In genomic region chr5:1516615-1517601, GRCh38 we compare ENCODE assay signal across 10 cellular contexts. TPM values are rescaled to one million over a fixed set of nuclear protein-coding genes. Genes with fewer than 3 reads are reported as not detected.
DNase-seq lines count a peak whose midpoint lies in the region; ATAC-seq and TF ChIP-seq lines count a peak whose summit lies in the region.
"Had no signal": no experiment of that assay in that cellular context is flagged by ENCODE, and none has a peak within 500 bp of the region (broad histone marks: within the 10 kb centered on the region; RNA-seq: fewer than 3 reads in every experiment).

No MANE protein-coding gene starts in this region.

- H3K27ac ChIP-seq in left ventricle myocardium inferior (replicated peaks) = no peak overlapping the region
- peak overlapping the region; percentile 35 to 98 (median 76) for H3K27ac ChIP-seq in spleen

- H3K36me3 ChIP-seq in left ventricle myocardium inferior = peaks cover 22% of the 10 kb centered on the region
- H3K36me3 ChIP-seq in spleen = peaks cover 0 to 91% (median 43%) of the 10 kb centered on the region in 6 donors

- no peaks in the 10 kb centered on the region for H3K27me3 Mint-ChIP-seq in activated CD8-positive, alpha-beta T cell treated with anti-CD3 and anti-CD28 coated beads, Interleukin-2, amount 10 ng/mL, durations not matched to agents 7 days and 5 days (ENCODE audit: low read depth)

- DNase-seq in GM04504 (ENCODE audit: low read depth) (peak; percentile 58), left ventricle myocardium inferior (peak; percentile 6), spleen (peak; percentile 77), NCI-H2171 (lab: John Stamatoyannopoulos, UW) (no peak), NAMALWA (ENCODE audit: low spot score) (no peak), AML-193 (lab: John Stamatoyannopoulos, UW) (no peak), NCI-H2107 (lab: John Stamatoyannopoulos, UW) (no peak)
- DNase-seq in activated CD8-positive, alpha-beta T cell treated with anti-CD3 and anti-CD28 coated beads, Interleukin-2, amount 10 ng/mL, durations not matched to agents 7 days and 5 days = no peak

- H3K4me1 Mint-ChIP-seq in activated CD8-positive, alpha-beta T cell treated with anti-CD3 and anti-CD28 coated beads, Interleukin-2, amount 10 ng/mL, durations not matched to agents 7 days and 5 days (ENCODE audit: low read depth) = peaks cover 33% of the 10 kb centered on the region

- H3K4me3 ChIP-seq in left ventricle myocardium inferior = no peak overlapping the region
- H3K4me3 ChIP-seq in spleen = peak overlapping the region in 1 of 8 donors; percentile 46
- H3K4me3 ChIP-seq: HAP-1 had no signal

- peaks cover 26% of the 10 kb centered on the region for H3K36me3 Mint-ChIP-seq in activated CD8-positive, alpha-beta T cell treated with anti-CD3 and anti-CD28 coated beads, Interleukin-2, amount 10 ng/mL, durations not matched to agents 7 days and 5 days (ENCODE audit: low read depth)

- peak overlapping the region; percentile 55 for H3K27ac Mint-ChIP-seq in activated CD8-positive, alpha-beta T cell treated with anti-CD3 and anti-CD28 coated beads, Interleukin-2, amount 10 ng/mL, durations not matched to agents 7 days and 5 days
- H3K27ac Mint-ChIP-seq: T-helper 2 cell treated with Interferon-gamma antibody and Interleukin-4, amounts not matched to agents 5 μg/mL and 100 μg/mL, for 36 hours had no signal

- H3K4me1 ChIP-seq in left ventricle myocardium inferior (peaks cover 4% of the 10 kb centered on the region), spleen (peaks cover 55 to 100% (median 97%) of the 10 kb centered on the region in 6 donors)

- ATAC-seq in activated CD8-positive, alpha-beta T cell treated with anti-CD3 and anti-CD28 coated beads, Interleukin-2, amount 10 ng/mL, durations not matched to agents 7 days and 5 days = no peak

- TF ChIP-seq POLR2A in spleen (IDR thresholded peaks at IDR 0.05) = no peak

- 68 to 79% (median 75%) methylated on average over 18 to 19 of the region's 19 CpGs for WGBS in spleen, 5 donors

- H3K9me3 ChIP-seq in left ventricle myocardium inferior (replicated peaks) (no peaks in the 10 kb centered on the region), spleen (no peaks in the 10 kb centered on the region)
- H3K9me3 ChIP-seq: HAP-1 had no signal

- POLR2A ChIA-PET in activated CD8-positive, alpha-beta T cell treated with anti-CD3 and anti-CD28 coated beads, Interleukin-2, amount 10 ng/mL, durations not matched to agents 7 days and 5 days (lab: Charles Lee) = interaction anchor here (0.7 kb wide), 1 partner anchor 33 kb away, joined by 4 read pairs; no protein-coding TSS in a partner anchor

- H3K4me3 Mint-ChIP-seq in activated CD8-positive, alpha-beta T cell treated with anti-CD3 and anti-CD28 coated beads, Interleukin-2, amount 10 ng/mL, durations not matched to agents 7 days and 5 days = no peak overlapping the region
- H3K4me3 Mint-ChIP-seq: T-helper 2 cell treated with Interferon-gamma antibody and Interleukin-4, amounts not matched to agents 5 μg/mL and 100 μg/mL, for 36 hours had no signal

- intact Hi-C loops in left ventricle myocardium inferior (cut with micrococcal nuclease) (no loop called here), spleen (cut with DNase I; ENCODE audit: low total_unique reads) (no loop called here)

- H3K9me3 Mint-ChIP-seq in activated CD8-positive, alpha-beta T cell treated with anti-CD3 and anti-CD28 coated beads, Interleukin-2, amount 10 ng/mL, durations not matched to agents 7 days and 5 days (ENCODE audit: insufficient read depth) = no peaks in the 10 kb centered on the region
- H3K9me3 Mint-ChIP-seq: T-helper 2 cell treated with Interferon-gamma antibody and Interleukin-4, amounts not matched to agents 5 μg/mL and 100 μg/mL, for 36 hours had no signal

- H3K27me3 ChIP-seq in left ventricle myocardium inferior (ENCODE audit: low read depth) (no peaks in the 10 kb centered on the region), spleen (replicated peaks in 1 of 7) (no peaks in the 10 kb centered on the region)

- TF ChIP-seq CTCF in left ventricle myocardium inferior (IDR thresholded peaks at IDR 0.05; ENCODE audit: borderline replicate concordance) = no peak
- TF ChIP-seq CTCF in spleen (IDR thresholded peaks at IDR 0.05 in 8 of 11, conservative IDR thresholded peaks at IDR 0.05 in 3 of 11) = no peak

- CTCF ChIA-PET in activated CD8-positive, alpha-beta T cell treated with anti-CD3 and anti-CD28 coated beads, Interleukin-2, amount 10 ng/mL, durations not matched to agents 7 days and 5 days (lab: Charles Lee) = interaction anchor here (0.9 kb wide), 1 partner anchor 13 kb away, joined by 3 read pairs; no protein-coding TSS in a partner anchor

RNA-seq across cellular contexts. Expression of gene LPCAT1, which starts 6.9 kb away (rescaled TPM):
- total RNA-seq in activated CD8-positive, alpha-beta T cell treated with anti-CD3 and anti-CD28 coated beads, Interleukin-2, amount 10 ng/mL, durations not matched to agents 7 days and 5 days = 10 to 100 TPM; 60.8 to 68.3 TPM
- total RNA-seq in left ventricle myocardium inferior = 11.0 TPM
- total RNA-seq in spleen = 100 to 1,000 TPM; 126 to 322 (median 223) TPM
- 100 to 1,000 TPM in 1 of 3 donors, 10 to 100 TPM in 2; 52.2 to 123 (median 94.8) TPM for polyA plus RNA-seq in spleen

Comparison
In these comparisons a context has a peak if more than half of its experiments do, and no peak if none do; other contexts are left out.
1. DNase-seq: peak in GM04504 (single experiment), left ventricle myocardium inferior (single experiment) and spleen (single experiment); none in activated CD8-positive, alpha-beta T cell treated with anti-CD3 and anti-CD28 coated beads, Interleukin-2, amount 10 ng/mL, durations not matched to agents 7 days and 5 days (single experiment), NCI-H2171 (single experiment), NAMALWA (single experiment), AML-193 (0 of 2) and NCI-H2107 (single experiment).